1 cellular context compared by ENCODE assay signal in the genomic region with DNA sequence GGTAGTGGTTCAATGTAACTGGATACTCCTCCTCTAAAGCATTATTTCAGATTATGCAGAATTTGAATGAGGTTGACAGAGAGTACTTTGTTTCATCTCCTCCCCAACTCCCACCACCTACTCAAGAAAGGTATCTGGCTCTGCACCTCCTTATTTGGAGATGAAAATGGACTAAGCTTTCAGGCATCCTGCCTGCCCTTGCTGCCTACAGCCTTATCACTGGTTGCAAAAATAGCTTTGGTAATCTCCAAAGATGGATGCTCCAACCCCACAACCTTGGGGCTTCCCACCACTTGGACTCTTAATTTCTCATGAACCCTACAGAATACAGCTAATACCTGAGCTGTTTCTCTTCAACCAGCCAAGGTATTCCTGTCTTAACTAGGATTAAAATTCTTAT.
TF ChIP-seq lines count a peak whose summit lies in the region.

No MANE protein-coding gene starts in this region.

TF ChIP-seq in GM12878, 131 proteins besides CTCF, POLR2A, EP300 and RAD21 (continued from another document):
- no peak for TF ChIP-seq MEF2B (IDR thresholded peaks at IDR 0.05; ENCODE audit: partially characterized antibody, poor library complexity, severe bottlenecking)
